ENCODE assay signal across 9 cellular contexts in the genomic region with DNA sequence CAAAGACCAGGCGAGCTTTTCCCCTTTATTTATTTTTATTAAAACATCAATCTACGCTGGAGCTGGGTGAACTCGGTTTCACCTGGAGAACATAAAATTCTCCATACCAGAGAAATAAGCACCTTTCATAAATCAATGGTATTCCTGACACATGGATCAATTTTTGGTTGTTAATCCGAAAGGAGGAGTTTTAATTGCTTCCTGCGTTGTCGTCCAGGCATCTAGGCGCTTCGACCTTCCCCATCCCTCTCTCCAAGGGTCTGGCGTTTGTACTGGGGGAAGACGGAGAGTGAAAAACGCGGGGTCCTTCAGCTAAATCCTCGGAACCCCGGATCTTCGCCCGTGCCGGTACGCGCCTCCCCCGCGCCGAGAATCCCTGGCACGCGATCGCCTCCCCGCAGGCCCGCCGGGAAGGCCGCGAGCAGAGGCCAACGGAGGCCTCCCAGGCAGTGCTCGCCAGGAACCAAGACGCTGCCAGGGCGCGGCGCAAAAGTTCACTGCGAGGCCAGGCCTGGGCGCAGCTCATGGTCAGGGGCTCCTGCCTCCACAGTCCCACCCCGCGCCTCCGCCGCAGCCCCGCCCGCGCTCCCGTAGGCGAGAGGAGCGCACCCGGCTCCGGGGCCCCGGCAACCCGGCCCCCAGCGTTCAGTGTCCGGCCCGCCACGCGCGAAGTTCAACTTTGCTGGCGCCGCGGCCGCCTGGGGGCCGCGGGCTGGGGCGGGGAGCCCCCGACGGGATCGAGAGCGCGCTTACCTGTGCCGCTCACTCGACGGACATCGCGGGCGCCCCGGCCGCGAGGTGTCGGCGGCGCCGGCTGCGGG. TPM values are rescaled to one million over a fixed set of nuclear protein-coding genes. Genes with fewer than 3 reads are reported as not detected.
DNase-seq lines count a peak whose midpoint lies in the region; ATAC-seq and TF ChIP-seq lines count a peak whose summit lies in the region.
"Had no signal": no experiment of that assay in that cellular context is flagged by ENCODE, and none has a peak within 500 bp of the region (broad histone marks: within the 10 kb centered on the region; RNA-seq: fewer than 3 reads in every experiment).

No MANE protein-coding gene starts in this region.

- POLR2A ChIA-PET in CD8-positive, alpha-beta T cell (lab: Charles Lee) = no interaction called here

- H3K9me3 Mint-ChIP-seq in type B pancreatic cell (no peaks in the 10 kb centered on the region), CD14-positive monocyte (peaks cover 0 to 6% (median 3%) of the 10 kb centered on the region in 7 donors)
- no peaks in the 10 kb centered on the region for H3K9me3 Mint-ChIP-seq in CD8-positive, alpha-beta T cell

- no peaks in the 10 kb centered on the region for H3K36me3 Mint-ChIP-seq in type B pancreatic cell
- no peaks in the 10 kb centered on the region for H3K36me3 Mint-ChIP-seq in CD14-positive monocyte
- H3K36me3 Mint-ChIP-seq in CD8-positive, alpha-beta T cell = no peaks in the 10 kb centered on the region

- DNase-seq in Right ventricle myocardium superior = peak; percentile 55
- no peak for DNase-seq in right atrium auricular region (ENCODE audit: low spot score)
- no peak for DNase-seq in adipocyte (ENCODE audit: low read depth)
- peak; percentile 28 for DNase-seq in lower lobe of right lung
- DNase-seq in type B pancreatic cell (ENCODE audit: extremely low spot score, unreplicated experiment) = peak; percentile 66
- no peak for DNase-seq in mesenteric fat pad (ENCODE audit: low spot score)
- DNase-seq in CD14-positive monocyte (ENCODE audit: low spot score) = no peak
- no peak for DNase-seq in CD8-positive, alpha-beta T cell

- TF ChIP-seq CTCF in right atrium auricular region (IDR thresholded peaks at IDR 0.05) (no peak), lower lobe of right lung (IDR thresholded peaks at IDR 0.05) (no peak), type B pancreatic cell (conservative IDR thresholded peaks at IDR 0.05) (no peak), CD14-positive monocyte (IDR thresholded peaks at IDR 0.05) (no peak)
- no peak for TF ChIP-seq CTCF in CD8-positive, alpha-beta T cell (IDR thresholded peaks at IDR 0.05)

- H3K9ac ChIP-seq in adipocyte (ENCODE audit: low read length) = peak overlapping the region; percentile 71

- H3K27ac Mint-ChIP-seq in type B pancreatic cell = no peak overlapping the region
- no peak overlapping the region for H3K27ac Mint-ChIP-seq in CD14-positive monocyte
- H3K27ac Mint-ChIP-seq in CD8-positive, alpha-beta T cell = no peak overlapping the region

- ATAC-seq in Right ventricle myocardium superior (ENCODE audit: poor library complexity) (peak; percentile 52), lower lobe of right lung (peak in 1 of 2 donors; percentile 17)
- ATAC-seq in CD8-positive, alpha-beta T cell = no peak

- H3K9me3 ChIP-seq in right atrium auricular region (no peaks in the 10 kb centered on the region), adipocyte (ENCODE audit: control insufficient read depth, low read length) (no peaks in the 10 kb centered on the region), lower lobe of right lung (no peaks in the 10 kb centered on the region)
- H3K9me3 ChIP-seq in CD8-positive, alpha-beta T cell (ENCODE audit: low read length) = no peaks in the 10 kb centered on the region

- CTCF ChIA-PET in CD8-positive, alpha-beta T cell (lab: Charles Lee) = interaction anchor here (1.1 to 1.6 kb wide), 2 partner anchors 90 to 1710 kb away, joined by 3 to 5 read pairs; no protein-coding TSS in a partner anchor

- H3K27ac ChIP-seq in right atrium auricular region (no peak overlapping the region), lower lobe of right lung (no peak overlapping the region)
- H3K27ac ChIP-seq in CD8-positive, alpha-beta T cell (ENCODE audit: low read depth, low read length) = no peak overlapping the region

- H3K27me3 ChIP-seq in right atrium auricular region = peaks cover 16 to 27% of the 10 kb centered on the region in 2 donors
- no peaks in the 10 kb centered on the region for H3K27me3 ChIP-seq in adipocyte (replicated peaks; ENCODE audit: control insufficient read depth, insufficient read depth, low read length)
- H3K27me3 ChIP-seq in lower lobe of right lung (ENCODE audit: low read depth) = peaks cover 93% of the 10 kb centered on the region
- H3K27me3 ChIP-seq in CD8-positive, alpha-beta T cell (ENCODE audit: insufficient read depth, low read length) = peaks cover 53% of the 10 kb centered on the region

- peak overlapping the region in 1 of 2 donors; percentile 52 for H3K4me3 ChIP-seq in right atrium auricular region
- H3K4me3 ChIP-seq in adipocyte (ENCODE audit: low read length) = peak overlapping the region; percentile 72
- H3K4me3 ChIP-seq in lower lobe of right lung = no peak overlapping the region
- no peak overlapping the region for H3K4me3 ChIP-seq in CD8-positive, alpha-beta T cell (ENCODE audit: low read depth, low read length)

- H3K4me1 ChIP-seq in right atrium auricular region = peaks cover 0 to 53% of the 10 kb centered on the region in 2 donors
- H3K4me1 ChIP-seq in adipocyte (ENCODE audit: control insufficient read depth, insufficient read depth, low read length) = peaks cover 22% of the 10 kb centered on the region
- peaks cover 21% of the 10 kb centered on the region for H3K4me1 ChIP-seq in lower lobe of right lung
- peaks cover 8% of the 10 kb centered on the region for H3K4me1 ChIP-seq in CD8-positive, alpha-beta T cell (ENCODE audit: insufficient read depth, low read length)

- H3K4me1 Mint-ChIP-seq in type B pancreatic cell (ENCODE audit: unreplicated experiment) (peaks cover 15% of the 10 kb centered on the region), CD14-positive monocyte (peaks cover 3% of the 10 kb centered on the region)
- peaks cover 13% of the 10 kb centered on the region for H3K4me1 Mint-ChIP-seq in CD8-positive, alpha-beta T cell (ENCODE audit: low read depth)

- intact Hi-C loops in Right ventricle myocardium superior (cut with DNase I) = loop anchor here (5.0 kb wide), 1 partner anchor 940 kb away; no protein-coding TSS in a partner anchor
- intact Hi-C loops in lower lobe of right lung (cut with DNase I) = no loop called here
- intact Hi-C loops in CD14-positive monocyte (cut with micrococcal nuclease) = no loop called here
- intact Hi-C loops in CD8-positive, alpha-beta T cell (cut with DNase I, micrococcal nuclease) = loop anchor here (5.0 kb wide), 3 partner anchors 940 to 1760 kb away; no protein-coding TSS in a partner anchor

- H3K27me3 Mint-ChIP-seq in type B pancreatic cell (peaks cover 85% of the 10 kb centered on the region), CD14-positive monocyte (ENCODE audit: low read depth in 3 of 3) (peaks cover 67 to 88% (median 82%) of the 10 kb centered on the region in 3 donors)
- H3K27me3 Mint-ChIP-seq in CD8-positive, alpha-beta T cell (ENCODE audit: low read depth) = peaks cover 60% of the 10 kb centered on the region

- H3K4me3 Mint-ChIP-seq in type B pancreatic cell (peak overlapping the region; percentile 78), CD14-positive monocyte (peak overlapping the region in 1 of 2 donors; percentile 86)
- H3K4me3 Mint-ChIP-seq in CD8-positive, alpha-beta T cell = no peak overlapping the region

- no peaks in the 10 kb centered on the region for H3K36me3 ChIP-seq in right atrium auricular region
- H3K36me3 ChIP-seq in adipocyte (ENCODE audit: control insufficient read depth, insufficient read depth, low read length, severe bottlenecking) = no peaks in the 10 kb centered on the region
- H3K36me3 ChIP-seq in lower lobe of right lung = no peaks in the 10 kb centered on the region
- H3K36me3 ChIP-seq in CD8-positive, alpha-beta T cell (ENCODE audit: insufficient read depth, low read length) = no peaks in the 10 kb centered on the region

RNA-seq across cellular contexts. Expression of gene EBF3, which starts 8.3 kb away (rescaled TPM):
- total RNA-seq in Right ventricle myocardium superior (6.2 TPM), right atrium auricular region (1 to 10 TPM; 5.8 to 6.9 TPM), lower lobe of right lung (0.53 TPM), type B pancreatic cell (ENCODE audit: low replicate concordance) (0.81 and 26.1 TPM in 2 replicates), mesenteric fat pad (28.6 TPM)
- not detected for polyA plus RNA-seq in CD14-positive monocyte
- not detected for total RNA-seq in CD8-positive, alpha-beta T cell
- total RNA-seq: MCF 10A had no signal

Comparison
In these comparisons a context has a peak if more than half of its experiments do, and no peak if none do; other contexts are left out.
1. DNase-seq: peak in Right ventricle myocardium superior (single experiment), lower lobe of right lung (single experiment) and type B pancreatic cell (single experiment); none in right atrium auricular region (single experiment), adipocyte (single experiment), mesenteric fat pad (single experiment), CD14-positive monocyte (single experiment) and CD8-positive, alpha-beta T cell (0 of 7).
2. intact Hi-C loops: an anchor here in Right ventricle myocardium superior (5.0 kb wide) and CD8-positive, alpha-beta T cell (5.0 kb wide); none called in lower lobe of right lung and CD14-positive monocyte.